14 cellular contexts compared by ENCODE assay signal in genomic region chr21:27425172-27425571, GRCh38.
DNase-seq lines count a peak whose midpoint lies in the region; ATAC-seq, FAIRE-seq and TF ChIP-seq lines count a peak whose summit lies in the region.
"Had no signal": no experiment of that assay in that cellular context is flagged by ENCODE, and none has a peak within 500 bp of the region (broad histone marks: within the 10 kb centered on the region; RNA-seq: fewer than 3 reads in every experiment).

No MANE protein-coding gene starts in this region.

- H2BK120ac ChIP-seq in H1 (replicated peaks; ENCODE audit: low read depth, low read length) = no peak overlapping the region

- no peaks in the 10 kb centered on the region for H3K9me2 ChIP-seq in PC-9 (ENCODE audit: insufficient read depth)

- H3K9ac ChIP-seq in H1 (replicated peaks in 1 of 4; ENCODE audit: extremely low read depth in 1 of 4, low read depth in 3 of 4, low read length in 3 of 4) (no peak overlapping the region), neural progenitor cell (no peak overlapping the region)

- BruUV-seq in PC-9 (replicated peaks; lab: Mats Ljungman, UMichigan) = no TSS peak

- H3K79me1 ChIP-seq in H1 (ENCODE audit: low read depth, low read length) = no peaks in the 10 kb centered on the region

- H3K9me3 ChIP-seq in H1 (ENCODE audit: insufficient read depth in 2 of 2, low read depth in 1 of 2, low read length in 1 of 2) (no peaks in the 10 kb centered on the region), neural progenitor cell (ENCODE audit: low read depth) (no peaks in the 10 kb centered on the region), PC-9 (ENCODE audit: insufficient read depth, low read depth) (no peaks in the 10 kb centered on the region)
- H3K9me3 ChIP-seq: adrenal gland had no signal

- no peak overlapping the region for H4K5ac ChIP-seq in H1 (ENCODE audit: insufficient read length, low read depth, low read length)

- H3K27me3 Mint-ChIP-seq in neural progenitor cell (ENCODE audit: insufficient read depth, low read depth) = no peaks in the 10 kb centered on the region

- H2AK5ac ChIP-seq in H1 (ENCODE audit: low read depth, low read length) = no peak overlapping the region

- H3K4me1 ChIP-seq in H1 (replicated peaks in 1 of 4; ENCODE audit: control insufficient read depth in 3 of 4, insufficient read depth in 4 of 4, low read length in 3 of 4) (peaks cover 0 to 10% (median 7%) of the 10 kb centered on the region in 4 experiments; a peak in 4 of 7 replicates), neural progenitor cell (peaks cover 3% of the 10 kb centered on the region), PC-9 (replicated peaks; ENCODE audit: insufficient read depth) (no peaks in the 10 kb centered on the region)

- no peaks in the 10 kb centered on the region for H3K23me2 ChIP-seq in H1 (ENCODE audit: low read depth, low read length)

- H3K23ac ChIP-seq in H1 (ENCODE audit: insufficient read length) = no peak overlapping the region

- no peak overlapping the region for H3K14ac ChIP-seq in H1 (ENCODE audit: insufficient read length)

- H3K79me2 ChIP-seq in H1 (ENCODE audit: control insufficient read depth in 1 of 2, insufficient read depth in 2 of 2, low read length in 2 of 2) (no peaks in the 10 kb centered on the region), neural progenitor cell (ENCODE audit: low read depth) (no peaks in the 10 kb centered on the region), PC-9 (ENCODE audit: low read depth) (no peaks in the 10 kb centered on the region)

- TF ChIP-seq CTCF in H1 (IDR thresholded peaks at IDR 0.05; ENCODE audit: control extremely low read depth in 1 of 3, insufficient read depth in 1 of 3, low read depth in 1 of 3, low read length in 3 of 3) = peak in 2 of 3 experiments; percentile 33 to 37; a peak in 3 of 4 replicates
- TF ChIP-seq CTCF in neural progenitor cell (IDR thresholded peaks at IDR 0.05) = peak; percentile 38
- TF ChIP-seq CTCF in PC-9 (conservative IDR thresholded peaks at IDR 0.05) = no peak

- H2AFZ ChIP-seq in H1 (ENCODE audit: low read length) (no peak overlapping the region), neural progenitor cell (replicated peaks) (peak overlapping the region; percentile 2), PC-9 (no peak overlapping the region)

- H2BK15ac ChIP-seq in H1 (ENCODE audit: low read length) = no peak overlapping the region

- TF ChIP-seq EP300 in H1 (IDR thresholded peaks at IDR 0.05; ENCODE audit: borderline replicate concordance in 1 of 2, low read depth in 2 of 2, low read length in 2 of 2) = no peak

- no peaks in the 10 kb centered on the region for H4K20me1 ChIP-seq in H1 (replicated peaks in 1 of 2; ENCODE audit: control insufficient read depth in 1 of 2, insufficient read depth in 2 of 2, low read length in 2 of 2)
- H4K20me1 ChIP-seq in neural progenitor cell (ENCODE audit: low read depth) = no peaks in the 10 kb centered on the region
- H4K20me1 ChIP-seq in PC-9 (ENCODE audit: insufficient read depth) = no peaks in the 10 kb centered on the region

- no peaks in the 10 kb centered on the region for H3F3A ChIP-seq in neural progenitor cell (ENCODE audit: low read depth)
- H3F3A ChIP-seq in PC-9 (ENCODE audit: insufficient read depth, low read depth) = no peaks in the 10 kb centered on the region

- no peak overlapping the region for H3K27ac Mint-ChIP-seq in neural progenitor cell
- H3K27ac Mint-ChIP-seq: CD14-positive monocyte had no signal

- no peak overlapping the region for H3K4me3 Mint-ChIP-seq in neural progenitor cell
- H3K4me3 Mint-ChIP-seq: CD14-positive monocyte had no signal

- ATAC-seq in GM21423 (IDR thresholded peaks at IDR 0.05; ENCODE audit: unreplicated experiment) = no peak
- ATAC-seq: Right ventricle myocardium inferior had no signal

- no peaks in the 10 kb centered on the region for H3K27me3 ChIP-seq in H1 (replicated peaks in 1 of 4; ENCODE audit: control insufficient read depth in 3 of 4, extremely low read depth in 1 of 4, insufficient read depth in 3 of 4, low read length in 3 of 4)
- no peaks in the 10 kb centered on the region for H3K27me3 ChIP-seq in neural progenitor cell
- H3K27me3 ChIP-seq in PC-9 (ENCODE audit: insufficient read depth, low read depth) = no peaks in the 10 kb centered on the region
- H3K27me3 ChIP-seq: adrenal gland had no signal

- no peaks in the 10 kb centered on the region for H3K9me3 Mint-ChIP-seq in neural progenitor cell

- no peak overlapping the region for H4K91ac ChIP-seq in H1 (replicated peaks; ENCODE audit: insufficient read length, low read length)

- intact Hi-C loops in PC-9 (cut with micrococcal nuclease; ENCODE audit: unreplicated experiment) = no loop called here

- 100% methylated on average over 2 of the region's 2 CpGs; no CpG with 5 or more reads in 1 of the 2 experiments for WGBS in H1 (ENCODE audit: extremely low coverage in 1 of 2, insufficient coverage in 1 of 2, insufficient read length in 1 of 2, insufficient replicate concordance in 2 of 2, low coverage in 1 of 2, low lambda C conversion rate in 2 of 2, missing lambda C conversion rate in 1 of 2), 2 experiments

- TF ChIP-seq POLR2A in H1 (IDR thresholded peaks at IDR 0.05; ENCODE audit: control extremely low read depth in 1 of 2, low read depth in 2 of 2, low read length in 2 of 2) = no peak
- no peak for TF ChIP-seq POLR2A in GM12891 (IDR thresholded peaks at IDR 0.05; ENCODE audit: low read depth, low read length)

- no peak overlapping the region for H3K27ac ChIP-seq in H1 (ENCODE audit: low read depth, low read length)
- H3K27ac ChIP-seq in neural progenitor cell = no peak overlapping the region
- no peak overlapping the region for H3K27ac ChIP-seq in PC-9
- H3K27ac ChIP-seq: adrenal gland, VCaP had no signal

- no peaks in the 10 kb centered on the region for H3K4me1 Mint-ChIP-seq in neural progenitor cell
- H3K4me1 Mint-ChIP-seq: CD14-positive monocyte had no signal

- FAIRE-seq in H1 (lab: Jason Lieb, UNC) = no peak
- no peak for FAIRE-seq in HTR-8/SVneo (lab: Jason Lieb, UNC)
- FAIRE-seq in GM12891 (lab: Jason Lieb, UNC) = no peak

- no peak overlapping the region for H2BK20ac ChIP-seq in H1 (ENCODE audit: low read length)

- H3K18ac ChIP-seq in H1 (ENCODE audit: extremely low read depth, low read length) = no peak overlapping the region

- H3K56ac ChIP-seq in H1 (replicated peaks; ENCODE audit: insufficient read length, low read depth, low read length) = no peak overlapping the region

- no peaks in the 10 kb centered on the region for H3K36me3 ChIP-seq in H1 (ENCODE audit: control insufficient read depth in 2 of 4, insufficient read depth in 4 of 4, low read length in 3 of 4)
- no peaks in the 10 kb centered on the region for H3K36me3 ChIP-seq in neural progenitor cell
- no peaks in the 10 kb centered on the region for H3K36me3 ChIP-seq in PC-9 (ENCODE audit: low read depth)
- H3K36me3 ChIP-seq: adrenal gland had no signal

- H3K4ac ChIP-seq in H1 (replicated peaks; ENCODE audit: insufficient read length, low read depth, low read length) = no peak overlapping the region

- no peak overlapping the region for H2BK5ac ChIP-seq in H1 (ENCODE audit: low read depth, low read length)

- DNase-seq in Daoy (ENCODE audit: low read depth) (peak; percentile 32), NCI-H460 (ENCODE audit: extremely low read depth, low read depth) (peak; percentile 1), H1 (ENCODE audit: low read depth in 1 of 2, low spot score in 2 of 2) (no peak), neural progenitor cell (ENCODE audit: low spot score) (no peak), PC-9 (no peak), HTR-8/SVneo (ENCODE audit: insufficient read length, low spot score) (no peak), GM12891 (ENCODE audit: insufficient read length, low spot score) (no peak)
- DNase-seq: activated CD8-positive, alpha-beta memory T cell treated with anti-CD3 and anti-CD28 coated beads, Interleukin-2, amount 50 U/mL, for 48 hours; adrenal gland; NCI-H526 had no signal

- no peak overlapping the region for H4K8ac ChIP-seq in H1 (ENCODE audit: extremely low read depth, insufficient read depth, low read length)

- H3K4me3 ChIP-seq in H1 (ENCODE audit: extremely low read depth in 1 of 4, insufficient read depth in 2 of 4, low read depth in 3 of 4, low read length in 4 of 4) (no peak overlapping the region), neural progenitor cell (no peak overlapping the region), PC-9 (no peak overlapping the region)
- H3K4me3 ChIP-seq: adrenal gland had no signal

- H3K4me2 ChIP-seq in H1 (ENCODE audit: insufficient read depth in 1 of 2, low read depth in 2 of 2, low read length in 2 of 2) = no peak overlapping the region
- no peak overlapping the region for H3K4me2 ChIP-seq in neural progenitor cell
- no peak overlapping the region for H3K4me2 ChIP-seq in PC-9

- CTCF ChIA-PET in H1 (lab: Charles Lee; ENCODE audit: partially characterized antibody) = interaction anchor here (0.6 to 2.1 kb wide), 16 partner anchors 8 to 574 kb away, joined by 3 to 8 read pairs (median 3); no protein-coding TSS in a partner anchor
- CTCF ChIA-PET in PC-9 (lab: Charles Lee) = no interaction called here

- no peak overlapping the region for H2BK12ac ChIP-seq in H1 (ENCODE audit: low read depth, low read length)

- POLR2A ChIA-PET in H1 (lab: Charles Lee; ENCODE audit: partially characterized antibody) = no interaction called here
- POLR2A ChIA-PET in PC-9 (lab: Charles Lee; ENCODE audit: unreplicated experiment) = interaction anchor here (0.6 kb wide), 1 partner anchor 9 kb away, joined by 3 read pairs; no protein-coding TSS in a partner anchor

- H3K36me3 Mint-ChIP-seq in neural progenitor cell = no peaks in the 10 kb centered on the region
- H3K36me3 Mint-ChIP-seq: CD14-positive monocyte had no signal

- TF ChIP-seq RAD21 in H1 (IDR thresholded peaks at IDR 0.05 in 1 of 2, conservative IDR thresholded peaks at IDR 0.05 in 1 of 2; ENCODE audit: low read depth in 2 of 2, low read length in 2 of 2) = peak; percentile 37 to 49; a peak in 3 of 4 replicates

TF ChIP-seq in H1, 55 proteins besides CTCF, POLR2A, EP300 and RAD21:
- TF ChIP-seq CBX8 (IDR thresholded peaks at IDR 0.05; ENCODE audit: borderline replicate concordance, low read depth, low read length) = no peak
- 0 out of 2 replicates have a peak, but pooled peaks have one; percentile 29 for TF ChIP-seq YY1 (IDR thresholded peaks at IDR 0.05; ENCODE audit: low read depth, low read length)
TF ChIP-seq in H1: peak in this region for 1.

TF ChIP-seq in GM12891, 5 proteins besides CTCF, POLR2A, EP300 and RAD21:
- no peak for TF ChIP-seq PAX5 (IDR thresholded peaks at IDR 0.05; ENCODE audit: insufficient read depth, low read length, severe bottlenecking)
- TF ChIP-seq POLR2AphosphoS5 (IDR thresholded peaks at IDR 0.05; ENCODE audit: low read depth, low read length) = no peak
- TF ChIP-seq TAF1 (IDR thresholded peaks at IDR 0.05; ENCODE audit: low read depth, low read length) = no peak
- no peak for TF ChIP-seq SPI1 (IDR thresholded peaks at IDR 0.05; ENCODE audit: low read depth, low read length)
- no peak for TF ChIP-seq POU2F2 (IDR thresholded peaks at IDR 0.05; ENCODE audit: low read depth, low read length)

Comparison
In these comparisons a context has a peak if more than half of its experiments do, and no peak if none do; other contexts are left out.
1. DNase-seq: peak in Daoy (single experiment) and NCI-H460 (single experiment); none in H1 (0 of 2), neural progenitor cell (single experiment), PC-9 (0 of 2), HTR-8/SVneo (single experiment) and GM12891 (single experiment).